2 cellular contexts compared by ENCODE assay signal in genomic region chr6:7737867-7738266, GRCh38.
TF ChIP-seq lines count a peak whose summit lies in the region.

No MANE protein-coding gene starts in this region.

TF ChIP-seq in HepG2, 621 proteins besides CTCF, POLR2A, EP300 and RAD21:
- TF ChIP-seq MAFF (IDR thresholded peaks at IDR 0.05; ENCODE audit: low read depth, low read length): peak; percentile 59
- TF ChIP-seq NCOA1 (CRISPR knock-in tag; IDR thresholded peaks at IDR 0.05): no peak
- TF ChIP-seq ZBTB10 (CRISPR knock-in tag; IDR thresholded peaks at IDR 0.05; ENCODE audit: borderline replicate concordance): no peak
- TF ChIP-seq TP53 (CRISPR knock-in tag; conservative IDR thresholded peaks at IDR 0.05): no peak
- TF ChIP-seq MAFK (conservative IDR thresholded peaks at IDR 0.05 in 1 of 2, IDR thresholded peaks at IDR 0.05 in 1 of 2; ENCODE audit: low read length in 2 of 2): peak; percentile 58 to 70
- TF ChIP-seq JUNB (CRISPR knock-in tag; IDR thresholded peaks at IDR 0.05; ENCODE audit: borderline replicate concordance): no peak
- TF ChIP-seq MXD1 (CRISPR knock-in tag; IDR thresholded peaks at IDR 0.05): no peak
- no peak for TF ChIP-seq THRA (CRISPR knock-in tag; IDR thresholded peaks at IDR 0.05; ENCODE audit: borderline replicate concordance)

TF ChIP-seq in K562, 482 proteins besides CTCF, POLR2A, EP300 and RAD21:
- TF ChIP-seq C11orf30 (IDR thresholded peaks at IDR 0.05; ENCODE audit: low read depth): peak; percentile 15; the same call in 1 of the 2 replicates
- no peak for TF ChIP-seq NR3C1 (CRISPR knock-in tag; IDR thresholded peaks at IDR 0.05)
- peak; percentile 81 for TF ChIP-seq ZNF316 (IDR thresholded peaks at IDR 0.05)
- peak; percentile 51 for TF ChIP-seq MAFG (tag; conservative IDR thresholded peaks at IDR 0.05)
